ENCODE assay signal across 9 cellular contexts in the genomic region with DNA sequence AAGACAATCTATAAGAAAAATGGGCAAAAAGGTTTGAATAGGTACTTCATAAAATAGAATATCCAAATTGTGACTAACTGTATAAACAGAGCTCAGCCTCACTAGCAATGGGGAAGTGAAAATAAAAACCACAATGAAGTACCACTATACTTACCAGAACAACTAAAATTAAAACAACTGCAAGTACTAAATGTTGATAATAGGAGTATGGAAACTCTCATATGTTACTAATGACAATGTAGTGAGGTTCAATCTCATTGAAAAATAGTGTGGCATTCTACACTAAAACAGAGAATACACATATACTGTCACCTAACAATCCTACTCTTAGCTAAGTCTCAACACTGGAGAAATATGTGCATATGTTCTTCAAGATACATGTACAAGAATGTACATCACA.
A peak's percentile ranks its signal among the peaks of the same experiment; 100 is the strongest.
DNase-seq lines count a peak whose midpoint lies in the region; ATAC-seq and TF ChIP-seq lines count a peak whose summit lies in the region.
"Had no signal": no experiment of that assay in that cellular context is flagged by ENCODE, and none has a peak within 500 bp of the region (broad histone marks: within the 10 kb centered on the region; RNA-seq: fewer than 3 reads in every experiment).

No MANE protein-coding gene starts in this region.

- no peak overlapping the region for H3K4me3 Mint-ChIP-seq in CD4-positive, alpha-beta memory T cell

- TF ChIP-seq CTCF in mucosa of descending colon (IDR thresholded peaks at IDR 0.05), result no peak

- peaks cover 0 to 8% (median 0%) of the 10 kb centered on the region in 8 donors for H3K9me3 Mint-ChIP-seq in CD4-positive, alpha-beta memory T cell

- CTCF ChIA-PET in CD4-positive, alpha-beta memory T cell (lab: Charles Lee; ENCODE audit: partially characterized antibody), result no interaction called here

- intact Hi-C loops in mucosa of descending colon (cut with DNase I, micrococcal nuclease), result no loop called here
- intact Hi-C loops in CD4-positive, alpha-beta memory T cell (cut with micrococcal nuclease), result no loop called here

- DNase-seq in mucosa of descending colon, result no peak
- no peak for DNase-seq in NCI-H2227 (lab: John Stamatoyannopoulos, UW; ENCODE audit: unreplicated experiment)
- DNase-seq in activated gamma-delta T cell (lab: John Stamatoyannopoulos, UW), result no peak
- DNase-seq in CD4-positive, alpha-beta memory T cell, result no peak
- DNase-seq: NCI-H1105 had no signal

- H3K36me3 ChIP-seq in mucosa of descending colon (ENCODE audit: low read depth), result no peaks in the 10 kb centered on the region
- H3K36me3 ChIP-seq in CD4-positive, alpha-beta memory T cell (ENCODE audit: insufficient read depth, low read length), result no peaks in the 10 kb centered on the region
- H3K36me3 ChIP-seq: ascending aorta had no signal

- no peaks in the 10 kb centered on the region for H3K27me3 Mint-ChIP-seq in CD4-positive, alpha-beta memory T cell

- no peak overlapping the region for H3K27ac Mint-ChIP-seq in CD4-positive, alpha-beta memory T cell

- no peaks in the 10 kb centered on the region for H3K27me3 ChIP-seq in CD4-positive, alpha-beta memory T cell (ENCODE audit: insufficient read depth, low read length)
- H3K27me3 ChIP-seq: ascending aorta had no signal

- POLR2A ChIA-PET in CD4-positive, alpha-beta memory T cell (lab: Charles Lee; ENCODE audit: partially characterized antibody), result interaction anchor here (1.5 kb wide), 1 partner anchor 9 kb away, joined by 10 read pairs; no protein-coding TSS in a partner anchor

- peaks cover 0 to 4% (median 0%) of the 10 kb centered on the region in 4 donors for H3K4me1 Mint-ChIP-seq in CD4-positive, alpha-beta memory T cell

- peaks cover 4% of the 10 kb centered on the region for H3K4me1 ChIP-seq in mucosa of descending colon (ENCODE audit: low read depth)
- H3K4me1 ChIP-seq in CD4-positive, alpha-beta memory T cell (ENCODE audit: insufficient read depth, low read length), result no peaks in the 10 kb centered on the region
- H3K4me1 ChIP-seq: ascending aorta had no signal

- ATAC-seq in GM19023 (IDR thresholded peaks at IDR 0.05; ENCODE audit: unreplicated experiment) (peak; percentile 94), GM21825 (IDR thresholded peaks at IDR 0.05; ENCODE audit: unreplicated experiment) (peak; percentile 97), HG03521 (IDR thresholded peaks at IDR 0.05; ENCODE audit: unreplicated experiment) (peak; percentile 94), mucosa of descending colon (peak; percentile 54)

- H3K36me3 Mint-ChIP-seq in CD4-positive, alpha-beta memory T cell, result no peaks in the 10 kb centered on the region

- no peak overlapping the region for H3K27ac ChIP-seq in CD4-positive, alpha-beta memory T cell (ENCODE audit: low read depth, low read length)
- H3K27ac ChIP-seq: ascending aorta had no signal

- H3K9me3 ChIP-seq in mucosa of descending colon, result no peaks in the 10 kb centered on the region
- H3K9me3 ChIP-seq in CD4-positive, alpha-beta memory T cell (ENCODE audit: control insufficient read depth in 1 of 2, low read length in 2 of 2), result no peaks in the 10 kb centered on the region

- H3K4me3 ChIP-seq in mucosa of descending colon, result no peak overlapping the region
- H3K4me3 ChIP-seq in CD4-positive, alpha-beta memory T cell (ENCODE audit: low read length in 2 of 2), result no peak overlapping the region
- H3K4me3 ChIP-seq: ascending aorta had no signal
